In genomic region chr16:1532081-1532760, GRCh38 we compare ENCODE assay signal across 1 cellular context.
TF ChIP-seq lines count a peak whose summit lies in the region.

No MANE protein-coding gene starts in this region.

TF ChIP-seq in WTC11, 78 proteins besides CTCF, POLR2A, EP300 and RAD21 (continued from another document):
- TF ChIP-seq CDX4 (CRISPR knock-in tag; IDR thresholded peaks at IDR 0.05; ENCODE audit: borderline replicate concordance) (no peak), FOXP4 (CRISPR knock-in tag; IDR thresholded peaks at IDR 0.05) (no peak), E2F4 (CRISPR knock-in tag; IDR thresholded peaks at IDR 0.05; ENCODE audit: borderline replicate concordance, low read depth) (no peak), ZNF121 (CRISPR knock-in tag; IDR thresholded peaks at IDR 0.05) (no peak), ATF3 (CRISPR knock-in tag; conservative IDR thresholded peaks at IDR 0.05) (no peak), AR (CRISPR knock-in tag; IDR thresholded peaks at IDR 0.05) (no peak), ZNF423 (CRISPR knock-in tag; IDR thresholded peaks at IDR 0.05) (no peak), GTF2I (CRISPR knock-in tag; conservative IDR thresholded peaks at IDR 0.05) (no peak), ZNF281 (CRISPR knock-in tag; IDR thresholded peaks at IDR 0.05) (no peak), E2F1 (CRISPR knock-in tag; IDR thresholded peaks at IDR 0.05) (no peak), MXD4 (CRISPR knock-in tag; IDR thresholded peaks at IDR 0.05; ENCODE audit: borderline replicate concordance) (no peak)
